ENCODE assay signal across 14 cellular contexts in the genomic region with DNA sequence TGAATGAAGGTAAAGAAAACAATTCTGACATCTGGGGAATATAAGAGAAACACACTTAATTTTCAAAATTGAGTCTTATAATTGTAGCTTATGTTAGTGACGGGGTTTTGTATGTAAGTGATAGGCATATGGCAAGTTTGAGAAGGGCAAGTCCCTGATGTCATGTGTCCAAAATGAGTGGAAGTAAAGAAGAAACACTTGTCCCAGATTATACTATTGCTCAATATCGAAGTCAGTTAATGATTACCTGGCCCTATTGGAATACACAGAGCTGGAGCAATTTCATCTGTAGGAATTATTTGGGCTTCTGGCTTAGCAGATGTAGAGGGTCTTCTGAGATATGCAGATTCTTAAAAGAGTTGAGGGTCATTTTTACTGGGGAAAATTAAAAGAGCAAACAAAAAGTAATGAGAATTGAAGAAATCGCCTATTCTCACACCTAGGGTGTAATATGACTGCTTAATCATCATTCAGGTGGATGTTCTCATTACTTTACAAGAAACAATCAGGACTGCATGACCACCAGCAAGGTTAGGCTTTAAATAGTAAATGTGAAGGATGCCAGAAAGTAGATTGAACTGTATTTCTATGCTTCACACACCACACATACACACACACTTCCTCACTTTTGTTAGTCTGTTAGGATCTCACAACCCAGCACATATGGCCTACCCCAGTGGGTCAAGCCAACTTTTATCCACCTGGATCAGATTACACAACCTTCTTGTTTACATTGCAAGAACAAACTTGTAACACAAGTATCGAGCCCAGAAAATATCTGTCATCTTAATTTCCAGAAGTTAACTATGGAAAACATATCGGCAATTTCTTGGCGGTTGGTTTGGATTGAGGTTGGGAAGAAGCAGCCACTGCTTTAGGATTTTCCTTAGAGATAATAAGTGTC.
"Had no signal": no experiment of that assay in that cellular context is flagged by ENCODE, and none has a peak within 500 bp of the region (broad histone marks: within the 10 kb centered on the region; RNA-seq: fewer than 3 reads in every experiment).

No MANE protein-coding gene starts in this region.

- H3K27me3 ChIP-seq: ascending aorta, esophagus squamous epithelium had no signal

- H3K4me3 ChIP-seq: ascending aorta, esophagus squamous epithelium, lower lobe of right lung, prostate gland had no signal

- H3K27ac ChIP-seq: ascending aorta, esophagus squamous epithelium, lower lobe of right lung, prostate gland, WERI-Rb-1 had no signal

- H3K36me3 Mint-ChIP-seq: activated CD4-positive, alpha-beta memory T cell treated with anti-CD3 and anti-CD28 coated beads for 36 hours; activated CD8-positive, alpha-beta memory T cell treated with anti-CD3 and anti-CD28 coated beads, Interleukin-2, amount 10 ng/mL, durations not matched to agents 7 days and 5 days; activated naive CD4-positive, alpha-beta T cell treated with anti-CD3 and anti-CD28 coated beads, Interleukin-2, amount 10 ng/mL, durations not matched to agents 7 days and 5 days had no signal

- H3K9me3 ChIP-seq: ascending aorta, esophagus squamous epithelium, lower lobe of right lung, prostate gland had no signal

- H3K27ac Mint-ChIP-seq: activated CD4-positive, alpha-beta memory T cell treated with anti-CD3 and anti-CD28 coated beads for 36 hours; activated CD8-positive, alpha-beta memory T cell treated with anti-CD3 and anti-CD28 coated beads, Interleukin-2, amount 10 ng/mL, durations not matched to agents 7 days and 5 days; activated naive CD4-positive, alpha-beta T cell treated with anti-CD3 and anti-CD28 coated beads, Interleukin-2, amount 10 ng/mL, durations not matched to agents 7 days and 5 days; activated T-cell treated with anti-CD3 and anti-CD28 coated beads, Interleukin-2, amount 50 U/mL, for 24 hours had no signal

- H3K4me3 Mint-ChIP-seq: activated CD4-positive, alpha-beta memory T cell treated with anti-CD3 and anti-CD28 coated beads for 36 hours; activated CD8-positive, alpha-beta memory T cell treated with anti-CD3 and anti-CD28 coated beads, Interleukin-2, amount 10 ng/mL, durations not matched to agents 7 days and 5 days; activated naive CD4-positive, alpha-beta T cell treated with anti-CD3 and anti-CD28 coated beads, Interleukin-2, amount 10 ng/mL, durations not matched to agents 7 days and 5 days; activated T-cell treated with anti-CD3 and anti-CD28 coated beads, Interleukin-2, amount 50 U/mL, for 24 hours had no signal

- DNase-seq: activated CD4-positive, alpha-beta memory T cell treated with anti-CD3 and anti-CD28 coated beads for 36 hours; activated CD8-positive, alpha-beta memory T cell treated with anti-CD3 and anti-CD28 coated beads, Interleukin-2, amount 10 ng/mL, durations not matched to agents 7 days and 5 days; activated naive CD4-positive, alpha-beta T cell treated with anti-CD3 and anti-CD28 coated beads, Interleukin-2, amount 10 ng/mL, durations not matched to agents 7 days and 5 days; activated T-cell treated with anti-CD3 and anti-CD28 coated beads, Interleukin-2, amount 50 U/mL, for 24 hours; esophagus squamous epithelium; glutamatergic neuron; kidney glomerular epithelial cell; lower lobe of right lung; midbrain; stimulated activated CD4-positive, alpha-beta T cell treated with anti-CD3 and anti-CD28 coated beads, Interleukin-1b, Interleukin-23, amount 100 ng/mL, for 48 hours; WERI-Rb-1 had no signal

- H3K4me1 ChIP-seq: ascending aorta, lower lobe of right lung, prostate gland had no signal

- H3K4me1 Mint-ChIP-seq: activated CD8-positive, alpha-beta memory T cell treated with anti-CD3 and anti-CD28 coated beads, Interleukin-2, amount 10 ng/mL, durations not matched to agents 7 days and 5 days; activated naive CD4-positive, alpha-beta T cell treated with anti-CD3 and anti-CD28 coated beads, Interleukin-2, amount 10 ng/mL, durations not matched to agents 7 days and 5 days had no signal

- ATAC-seq: activated CD8-positive, alpha-beta memory T cell treated with anti-CD3 and anti-CD28 coated beads, Interleukin-2, amount 10 ng/mL, durations not matched to agents 7 days and 5 days; sciatic nerve had no signal

- H3K27me3 Mint-ChIP-seq: activated CD4-positive, alpha-beta memory T cell treated with anti-CD3 and anti-CD28 coated beads for 36 hours; activated CD8-positive, alpha-beta memory T cell treated with anti-CD3 and anti-CD28 coated beads, Interleukin-2, amount 10 ng/mL, durations not matched to agents 7 days and 5 days; activated naive CD4-positive, alpha-beta T cell treated with anti-CD3 and anti-CD28 coated beads, Interleukin-2, amount 10 ng/mL, durations not matched to agents 7 days and 5 days; activated T-cell treated with anti-CD3 and anti-CD28 coated beads, Interleukin-2, amount 50 U/mL, for 24 hours had no signal

- H3K36me3 ChIP-seq: ascending aorta, esophagus squamous epithelium, lower lobe of right lung, prostate gland, WERI-Rb-1 had no signal

- H3K9me3 Mint-ChIP-seq: activated CD4-positive, alpha-beta memory T cell treated with anti-CD3 and anti-CD28 coated beads for 36 hours; activated T-cell treated with anti-CD3 and anti-CD28 coated beads, Interleukin-2, amount 50 U/mL, for 24 hours had no signal
